Comparison of ENCODE assay signal across 25 cellular contexts in genomic region chr3:124847863-124848262, GRCh38.
"Had no signal": no experiment of that assay in that cellular context is flagged by ENCODE, and none has a peak within 500 bp of the region (broad histone marks: within the 10 kb centered on the region; RNA-seq: fewer than 3 reads in every experiment).

No MANE protein-coding gene starts in this region.

- H3K9me3 Mint-ChIP-seq: dendritic cell treated with granulocyte-macrophage colony-stimulating factor and Interleukin-4, amounts not matched to agents 40 ng/mL and 50 ng/mL, for 4 days; effector memory CD8-positive, alpha-beta T cell; endodermal cell; mesothelial cell of epicardium had no signal

- H3K4me3 ChIP-seq: colonic mucosa, esophagus squamous epithelium, gastrocnemius medialis, heart right ventricle, left lung, lower lobe of right lung, mucosa of descending colon had no signal

- H3K9me3 ChIP-seq: colonic mucosa, esophagus squamous epithelium, gastrocnemius medialis, heart right ventricle, left lung, lower lobe of right lung, mucosa of descending colon had no signal

- H3K4me3 Mint-ChIP-seq: dendritic cell treated with granulocyte-macrophage colony-stimulating factor and Interleukin-4, amounts not matched to agents 40 ng/mL and 50 ng/mL, for 4 days; effector memory CD8-positive, alpha-beta T cell; endodermal cell; mesothelial cell of epicardium had no signal

- H3K36me3 ChIP-seq: colonic mucosa, left lung had no signal

- H3K27ac Mint-ChIP-seq: endodermal cell, mesothelial cell of epicardium had no signal

- H3K27me3 ChIP-seq: colonic mucosa, esophagus squamous epithelium, gastrocnemius medialis, heart right ventricle, left lung had no signal

- DNase-seq: cerebellar nuclear complex; colonic mucosa; cortex of kidney; effector CD8-positive, alpha-beta T cell; effector memory CD8-positive, alpha-beta T cell; endodermal cell; erythroblast; esophagus squamous epithelium; foreskin fibroblast; foreskin melanocyte; gastrocnemius medialis; glutamatergic neuron; head of caudate nucleus; heart right ventricle; hippocampal formation; islet precursor cell; kidney; left cardiac atrium; left lung; left ventricle myocardium superior; lower lobe of right lung; mucosa of descending colon had no signal

- H3K27ac ChIP-seq: colonic mucosa, epithelial cell of prostate, esophagus squamous epithelium, gastrocnemius medialis, heart right ventricle, left lung, lower lobe of right lung had no signal
